ENCODE assay signal across 2 cellular contexts in genomic region chr9:37163299-37163698, GRCh38.
A peak's percentile ranks its signal among the peaks of the same experiment; 100 is the strongest.
TF ChIP-seq lines count a peak whose summit lies in the region.

No MANE protein-coding gene starts in this region.

TF ChIP-seq in GM12891, 5 proteins besides CTCF, POLR2A, EP300 and RAD21 (continued from another document):
- TF ChIP-seq TAF1 (IDR thresholded peaks at IDR 0.05; ENCODE audit: low read depth, low read length) (no peak), POLR2AphosphoS5 (IDR thresholded peaks at IDR 0.05; ENCODE audit: low read depth, low read length) (0 out of 2 replicates have a peak, but pooled peaks have one; percentile 50), PAX5 (IDR thresholded peaks at IDR 0.05; ENCODE audit: insufficient read depth, low read length, severe bottlenecking) (no peak)

TF ChIP-seq in GM12878, 131 proteins besides CTCF, POLR2A, EP300 and RAD21 (continued from another document):
- no peak for TF ChIP-seq SMC3 (IDR thresholded peaks at IDR 0.05; ENCODE audit: borderline replicate concordance, low read length)
- no peak for TF ChIP-seq TCF3 (IDR thresholded peaks at IDR 0.05; ENCODE audit: borderline replicate concordance, insufficient read depth, low read depth, low read length)
- no peak for TF ChIP-seq SREBF1 (IDR thresholded peaks at IDR 0.05; ENCODE audit: low read length)
- no peak for TF ChIP-seq DPF2 (IDR thresholded peaks at IDR 0.05)
- no peak for TF ChIP-seq HSF1 (IDR thresholded peaks at IDR 0.05; ENCODE audit: low read depth, low read length)
- TF ChIP-seq HDAC6 (IDR thresholded peaks at IDR 0.05; ENCODE audit: unreplicated experiment), result no peak
- TF ChIP-seq SPI1 (IDR thresholded peaks at IDR 0.05; ENCODE audit: borderline replicate concordance, insufficient read depth, low read depth, low read length), result peak; percentile 60; the same call in 1 of the 2 replicates
- TF ChIP-seq USF2 (IDR thresholded peaks at IDR 0.05; ENCODE audit: borderline replicate concordance, low read depth, low read length), result no peak
- no peak for TF ChIP-seq KLF5 (IDR thresholded peaks at IDR 0.05; ENCODE audit: partially characterized antibody)
- no peak for TF ChIP-seq ATF7 (IDR thresholded peaks at IDR 0.05; ENCODE audit: low read depth)
